8 cellular contexts compared by ENCODE assay signal in the genomic region with DNA sequence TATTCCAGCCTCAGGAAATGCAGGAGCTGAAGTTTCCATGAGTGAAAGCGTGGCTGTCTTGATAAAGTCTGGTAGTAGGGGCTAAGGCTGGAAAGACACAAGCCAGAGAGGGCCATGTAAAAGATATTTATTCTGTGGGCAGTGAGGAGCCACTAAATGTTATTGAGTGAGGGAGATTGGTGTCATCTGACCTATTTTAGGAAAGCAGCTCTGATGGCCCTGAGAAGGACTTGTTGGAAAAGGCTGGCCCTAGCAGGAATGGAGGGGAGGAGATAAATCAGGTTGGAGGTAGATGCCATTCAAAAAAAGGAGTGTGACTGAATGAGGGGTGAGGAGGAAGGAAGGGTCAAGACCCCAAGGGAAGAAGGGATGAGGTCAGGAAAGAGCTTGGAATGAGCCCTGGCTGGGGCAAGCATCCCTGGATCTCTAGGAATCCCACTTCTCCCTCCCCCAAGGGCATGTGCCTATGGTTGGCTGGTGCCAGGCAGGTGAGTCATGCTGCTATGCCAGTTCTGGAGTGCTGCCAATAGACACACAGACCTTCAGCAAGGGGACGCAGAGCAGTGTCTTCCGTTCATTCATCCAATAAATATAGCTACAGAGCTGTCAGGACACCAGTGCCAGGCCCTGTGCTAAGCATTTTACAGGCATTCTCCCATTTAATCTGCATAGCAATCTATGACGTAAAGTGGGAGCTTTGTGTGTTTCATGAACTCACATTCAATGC. TPM values are rescaled to one million over a fixed set of nuclear protein-coding genes. Genes with fewer than 3 reads are reported as not detected.
DNase-seq lines count a peak whose midpoint lies in the region; ATAC-seq and TF ChIP-seq lines count a peak whose summit lies in the region.

No MANE protein-coding gene starts in this region.

- no peaks in the 10 kb centered on the region for H3K36me3 Mint-ChIP-seq in activated T-helper 1 cell treated with anti-CD3 and anti-CD28 coated beads, Interleukin-12 subunit alpha, Interleukin-12 subunit beta, Interleukin-2, Interleukin-4 antibody, amounts not matched to agents 30 ng/mL and 10 ng/mL and 1 ng/mL, durations not matched to agents 14 hours and 24 hours and 36 hours (ENCODE audit: low read depth)

- H3K27ac Mint-ChIP-seq in activated T-helper 1 cell treated with anti-CD3 and anti-CD28 coated beads, Interleukin-12 subunit alpha, Interleukin-12 subunit beta, Interleukin-2, Interleukin-4 antibody, amounts not matched to agents 30 ng/mL and 10 ng/mL and 1 ng/mL, durations not matched to agents 14 hours and 24 hours and 36 hours = no peak overlapping the region

- TF ChIP-seq CTCF in C4-2B (conservative IDR thresholded peaks at IDR 0.05) (no peak), brain microvascular endothelial cell (IDR thresholded peaks at IDR 0.05; ENCODE audit: low read depth, low read length, missing control alignments) (no peak), kidney epithelial cell (IDR thresholded peaks at IDR 0.05; ENCODE audit: insufficient read depth, low read length, poor library complexity, severe bottlenecking) (no peak)

- H3K27ac ChIP-seq in C4-2B (peak overlapping the region; percentile 55), brain microvascular endothelial cell (no peak overlapping the region)

- in situ Hi-C loops in brain microvascular endothelial cell (cut with HindIII; ENCODE audit: low pct_ligation_motif_present, low sequenced_read_pairs) = no loop called here

- peak; percentile 27 for DNase-seq in NCI-H128 (lab: John Stamatoyannopoulos, UW; ENCODE audit: unreplicated experiment)
- peak; percentile 22 for DNase-seq in brain microvascular endothelial cell
- DNase-seq in kidney epithelial cell (ENCODE audit: low read depth) = peak; percentile 94
- no peak for DNase-seq in activated T-helper 1 cell treated with anti-CD3 and anti-CD28 coated beads, Interleukin-12 subunit alpha, Interleukin-12 subunit beta, Interleukin-2, Interleukin-4 antibody, amounts not matched to agents 30 ng/mL and 10 ng/mL and 1 ng/mL, durations not matched to agents 14 hours and 24 hours and 36 hours (ENCODE audit: low spot score)
- no peak for DNase-seq in activated effector memory CD4-positive, alpha-beta T cell treated with anti-CD3 and anti-CD28 coated beads, Interleukin-2, amount 50 U/mL, for 16 hours

- H3K4me3 Mint-ChIP-seq in activated T-helper 1 cell treated with anti-CD3 and anti-CD28 coated beads, Interleukin-12 subunit alpha, Interleukin-12 subunit beta, Interleukin-2, Interleukin-4 antibody, amounts not matched to agents 30 ng/mL and 10 ng/mL and 1 ng/mL, durations not matched to agents 14 hours and 24 hours and 36 hours = no peak overlapping the region

- no peak overlapping the region for H3K4me3 ChIP-seq in brain microvascular endothelial cell (ENCODE audit: low read depth, low read length)
- no peak overlapping the region for H3K4me3 ChIP-seq in kidney epithelial cell (ENCODE audit: low read depth, low read length)

- intact Hi-C loops in activated T-helper 1 cell treated with anti-CD3 and anti-CD28 coated beads, Interleukin-12 subunit alpha, Interleukin-12 subunit beta, Interleukin-2, Interleukin-4 antibody, amounts not matched to agents 30 ng/mL and 10 ng/mL and 1 ng/mL, durations not matched to agents 14 hours and 24 hours and 36 hours (cut with micrococcal nuclease) = no loop called here

- ATAC-seq in HG02870 (IDR thresholded peaks at IDR 0.05; ENCODE audit: unreplicated experiment) (no peak), HG02981 (IDR thresholded peaks at IDR 0.05; ENCODE audit: unreplicated experiment) (no peak)

- H3K27me3 ChIP-seq in brain microvascular endothelial cell (replicated peaks) (no peaks in the 10 kb centered on the region), kidney epithelial cell (ENCODE audit: control insufficient read depth, insufficient read depth, low read length) (no peaks in the 10 kb centered on the region)

- H3K27me3 Mint-ChIP-seq in activated T-helper 1 cell treated with anti-CD3 and anti-CD28 coated beads, Interleukin-12 subunit alpha, Interleukin-12 subunit beta, Interleukin-2, Interleukin-4 antibody, amounts not matched to agents 30 ng/mL and 10 ng/mL and 1 ng/mL, durations not matched to agents 14 hours and 24 hours and 36 hours (ENCODE audit: insufficient read depth) = peaks cover 9% of the 10 kb centered on the region

- no peaks in the 10 kb centered on the region for H3K4me1 Mint-ChIP-seq in activated T-helper 1 cell treated with anti-CD3 and anti-CD28 coated beads, Interleukin-12 subunit alpha, Interleukin-12 subunit beta, Interleukin-2, Interleukin-4 antibody, amounts not matched to agents 30 ng/mL and 10 ng/mL and 1 ng/mL, durations not matched to agents 14 hours and 24 hours and 36 hours (ENCODE audit: low read depth)

- H3K9me3 Mint-ChIP-seq in activated T-helper 1 cell treated with anti-CD3 and anti-CD28 coated beads, Interleukin-12 subunit alpha, Interleukin-12 subunit beta, Interleukin-2, Interleukin-4 antibody, amounts not matched to agents 30 ng/mL and 10 ng/mL and 1 ng/mL, durations not matched to agents 14 hours and 24 hours and 36 hours = no peaks in the 10 kb centered on the region

- H3K36me3 ChIP-seq in brain microvascular endothelial cell (replicated peaks) (peaks cover 11% of the 10 kb centered on the region), kidney epithelial cell (ENCODE audit: control insufficient read depth, insufficient read depth, low read length) (peaks cover 1% of the 10 kb centered on the region)

RNA-seq across cellular contexts. Expression of a gene that starts 2.0 kb away (rescaled TPM):
- 0.08 TPM in 1 of 2 replicates, not detected in the other for total RNA-seq in kidney epithelial cell
- not detected in 2 replicates for total RNA-seq in activated T-helper 1 cell treated with anti-CD3 and anti-CD28 coated beads, Interleukin-12 subunit alpha, Interleukin-12 subunit beta, Interleukin-2, Interleukin-4 antibody, amounts not matched to agents 30 ng/mL and 10 ng/mL and 1 ng/mL, durations not matched to agents 14 hours and 24 hours and 36 hours

RNA-seq across cellular contexts. Expression of a gene that starts 9.7 kb away (rescaled TPM):
- 3.4 and 5.1 TPM in 2 replicates for total RNA-seq in kidney epithelial cell
- not detected in 2 replicates for total RNA-seq in activated T-helper 1 cell treated with anti-CD3 and anti-CD28 coated beads, Interleukin-12 subunit alpha, Interleukin-12 subunit beta, Interleukin-2, Interleukin-4 antibody, amounts not matched to agents 30 ng/mL and 10 ng/mL and 1 ng/mL, durations not matched to agents 14 hours and 24 hours and 36 hours

RNA-seq across cellular contexts. Expression of a gene that starts 15.0 kb away (rescaled TPM):
- not detected in 2 replicates for total RNA-seq in kidney epithelial cell
- not detected in 2 replicates for total RNA-seq in activated T-helper 1 cell treated with anti-CD3 and anti-CD28 coated beads, Interleukin-12 subunit alpha, Interleukin-12 subunit beta, Interleukin-2, Interleukin-4 antibody, amounts not matched to agents 30 ng/mL and 10 ng/mL and 1 ng/mL, durations not matched to agents 14 hours and 24 hours and 36 hours

RNA-seq across cellular contexts. Expression of a gene that starts 58.8 kb away (rescaled TPM):
- total RNA-seq in kidney epithelial cell = 11.2 and 12.4 TPM in 2 replicates
- 1.9 TPM in 2 replicates for total RNA-seq in activated T-helper 1 cell treated with anti-CD3 and anti-CD28 coated beads, Interleukin-12 subunit alpha, Interleukin-12 subunit beta, Interleukin-2, Interleukin-4 antibody, amounts not matched to agents 30 ng/mL and 10 ng/mL and 1 ng/mL, durations not matched to agents 14 hours and 24 hours and 36 hours

Comparison
In these comparisons a context has a peak if more than half of its experiments do, and no peak if none do; other contexts are left out.
1. DNase-seq: peak in NCI-H128 (single experiment), brain microvascular endothelial cell (single experiment) and kidney epithelial cell (single experiment); none in activated T-helper 1 cell treated with anti-CD3 and anti-CD28 coated beads, Interleukin-12 subunit alpha, Interleukin-12 subunit beta, Interleukin-2, Interleukin-4 antibody, amounts not matched to agents 30 ng/mL and 10 ng/mL and 1 ng/mL, durations not matched to agents 14 hours and 24 hours and 36 hours (single experiment) and activated effector memory CD4-positive, alpha-beta T cell treated with anti-CD3 and anti-CD28 coated beads, Interleukin-2, amount 50 U/mL, for 16 hours (single experiment).